ENCODE assay signal across 26 cellular contexts in the genomic region with DNA sequence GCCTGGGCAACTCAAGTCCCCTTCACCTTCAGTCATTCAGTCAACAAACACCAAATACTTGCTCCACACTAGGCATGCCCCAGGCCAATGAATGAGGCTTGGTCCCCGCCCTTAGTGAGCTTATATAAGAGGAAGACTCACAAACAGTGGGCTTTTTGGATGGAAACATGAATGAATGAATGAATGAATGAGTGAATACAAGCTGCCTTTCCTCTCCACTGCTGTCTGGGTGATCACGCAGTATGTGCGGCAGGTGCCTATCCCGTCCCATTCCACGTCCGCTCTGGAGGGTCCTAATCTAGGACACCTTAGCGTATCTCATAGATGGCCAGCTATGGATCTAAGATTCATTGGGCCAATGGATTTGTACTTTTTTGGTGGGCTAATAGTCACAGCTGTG. TPM values are rescaled to one million over a fixed set of nuclear protein-coding genes. Genes with fewer than 3 reads are reported as not detected.
DNase-seq lines count a peak whose midpoint lies in the region; ATAC-seq, FAIRE-seq and TF ChIP-seq lines count a peak whose summit lies in the region.
"Had no signal": no experiment of that assay in that cellular context is flagged by ENCODE, and none has a peak within 500 bp of the region (broad histone marks: within the 10 kb centered on the region; RNA-seq: fewer than 3 reads in every experiment).

No MANE protein-coding gene starts in this region.

- CTCF ChIA-PET in IMR-90 (lab: Yijun Ruan, JAX) (no interaction called here), Panc1 (lab: Charles Lee) (no interaction called here), H1 (lab: Charles Lee; ENCODE audit: partially characterized antibody) (no interaction called here)

- H2AK5ac ChIP-seq in IMR-90 (ENCODE audit: low read depth, low read length): peak overlapping the region; percentile 3; the same call in 1 of the 2 replicates
- H2AK5ac ChIP-seq in H1 (ENCODE audit: low read depth, low read length): no peak overlapping the region

- no peak overlapping the region for H3K14ac ChIP-seq in IMR-90 (replicated peaks; ENCODE audit: low read depth, low read length)
- H3K14ac ChIP-seq in H1 (ENCODE audit: insufficient read length): no peak overlapping the region

- TF ChIP-seq CTCF in IMR-90 (conservative IDR thresholded peaks at IDR 0.05; ENCODE audit: low read depth, low read length): no peak
- no peak for TF ChIP-seq CTCF in Panc1 (IDR thresholded peaks at IDR 0.05)
- TF ChIP-seq CTCF in H1 (IDR thresholded peaks at IDR 0.05; ENCODE audit: control extremely low read depth in 1 of 3, insufficient read depth in 1 of 3, low read depth in 1 of 3, low read length in 3 of 3): no peak
- TF ChIP-seq CTCF in gastrocnemius medialis (IDR thresholded peaks at IDR 0.05 in 4 of 5, conservative IDR thresholded peaks at IDR 0.05 in 1 of 5): no peak
- TF ChIP-seq CTCF in progenitor cell of endocrine pancreas (IDR thresholded peaks at IDR 0.05; ENCODE audit: unreplicated experiment): no peak

- no peaks in the 10 kb centered on the region for H3K36me3 Mint-ChIP-seq in progenitor cell of endocrine pancreas (ENCODE audit: insufficient read depth)
- no peaks in the 10 kb centered on the region for H3K36me3 Mint-ChIP-seq in stimulated activated effector memory CD8-positive, alpha-beta T cell treated with anti-CD3 and anti-CD28 coated beads, Interleukin-12 subunit alpha, Interleukin-12 subunit beta, amount 100 ng/mL, for 72 hours
- H3K36me3 Mint-ChIP-seq: CD14-positive monocyte; CD8-positive, alpha-beta memory T cell had no signal

- intact Hi-C loops in IMR-90 (cut with micrococcal nuclease) (no loop called here), Panc1 (cut with micrococcal nuclease; ENCODE audit: unreplicated experiment) (no loop called here), gastrocnemius medialis (cut with DNase I; ENCODE audit: low total_unique reads) (no loop called here)

- H3K23me2 ChIP-seq in H1 (ENCODE audit: low read depth, low read length): no peaks in the 10 kb centered on the region

- no peak for FAIRE-seq in H1 (lab: Jason Lieb, UNC)
- FAIRE-seq: A549, D721Med, GM12891, GM18507 had no signal

- H3K4me3 ChIP-seq in IMR-90 (ENCODE audit: insufficient read depth, low read depth, low read length) (no peak overlapping the region), Panc1 (ENCODE audit: low read depth in 2 of 2, low read length in 2 of 2) (no peak overlapping the region), H1 (ENCODE audit: extremely low read depth in 1 of 4, insufficient read depth in 2 of 4, low read depth in 3 of 4, low read length in 4 of 4) (no peak overlapping the region), gastrocnemius medialis (no peak overlapping the region)
- H3K4me3 ChIP-seq: A549; BLaER1 treated with 17β-estradiol and CSF1 and Interleukin-3, amounts not matched to agents 10 nM and 100 nM had no signal

- dilution Hi-C loops in IMR-90 (cut with HindIII; ENCODE audit: low sequenced_read_pairs, unreplicated experiment): no loop called here

- H3K27ac Mint-ChIP-seq in progenitor cell of endocrine pancreas: no peak overlapping the region
- no peak overlapping the region for H3K27ac Mint-ChIP-seq in stimulated activated effector memory CD8-positive, alpha-beta T cell treated with anti-CD3 and anti-CD28 coated beads, Interleukin-12 subunit alpha, Interleukin-12 subunit beta, amount 100 ng/mL, for 72 hours
- H3K27ac Mint-ChIP-seq: CD4-positive, alpha-beta T cell; CD8-positive, alpha-beta memory T cell had no signal

- H2AK9ac ChIP-seq in IMR-90 (replicated peaks; ENCODE audit: low read depth, low read length, poor library complexity): no peak overlapping the region

- H3K9me1 ChIP-seq in IMR-90 (ENCODE audit: insufficient read depth, low read length): 0 out of 2 replicates have a peak, but pooled peaks cover 3% of the 10 kb centered on the region

- no peak overlapping the region for H2AFZ ChIP-seq in IMR-90 (replicated peaks; ENCODE audit: low read length, poor library complexity)
- no peak overlapping the region for H2AFZ ChIP-seq in H1 (ENCODE audit: low read length)

- no peak overlapping the region for H2BK12ac ChIP-seq in H1 (ENCODE audit: low read depth, low read length)

- no peak overlapping the region for H4K8ac ChIP-seq in IMR-90 (ENCODE audit: low read depth in 2 of 2, low read length in 2 of 2)
- no peak overlapping the region for H4K8ac ChIP-seq in H1 (ENCODE audit: extremely low read depth, insufficient read depth, low read length)

- no peaks in the 10 kb centered on the region for H3K79me2 ChIP-seq in H1 (ENCODE audit: control insufficient read depth in 1 of 2, insufficient read depth in 2 of 2, low read length in 2 of 2)

- H3K56ac ChIP-seq in IMR-90 (ENCODE audit: extremely low read depth, insufficient read depth, low read length) (no peak overlapping the region), H1 (replicated peaks; ENCODE audit: insufficient read length, low read depth, low read length) (no peak overlapping the region)

- H3K9me3 ChIP-seq in IMR-90 (ENCODE audit: control insufficient read depth, insufficient read depth, low read length) (peaks cover 2% of the 10 kb centered on the region; the same call in 1 of the 2 replicates), Panc1 (ENCODE audit: control insufficient read depth, insufficient read depth, low read depth, low read length) (no peaks in the 10 kb centered on the region), H1 (ENCODE audit: insufficient read depth in 2 of 2, low read depth in 1 of 2, low read length in 1 of 2) (no peaks in the 10 kb centered on the region), gastrocnemius medialis (no peaks in the 10 kb centered on the region)
- H3K9me3 ChIP-seq: A549, BE2C had no signal

- TF ChIP-seq EP300 in H1 (IDR thresholded peaks at IDR 0.05; ENCODE audit: borderline replicate concordance in 1 of 2, low read depth in 2 of 2, low read length in 2 of 2): no peak

- H3K4me1 ChIP-seq in IMR-90 (ENCODE audit: control insufficient read depth, insufficient read depth, low read length) (peaks cover 4% of the 10 kb centered on the region), Panc1 (ENCODE audit: control insufficient read depth, insufficient read depth, low read length) (peaks cover 31% of the 10 kb centered on the region), H1 (replicated peaks in 1 of 4; ENCODE audit: control insufficient read depth in 3 of 4, insufficient read depth in 4 of 4, low read length in 3 of 4) (no peaks in the 10 kb centered on the region), gastrocnemius medialis (peaks cover 17% of the 10 kb centered on the region in 2 donors)
- H3K4me1 ChIP-seq: BE2C had no signal

- H3K4me1 Mint-ChIP-seq in progenitor cell of endocrine pancreas (ENCODE audit: low read depth): peaks cover 5% of the 10 kb centered on the region
- H3K4me1 Mint-ChIP-seq in stimulated activated effector memory CD8-positive, alpha-beta T cell treated with anti-CD3 and anti-CD28 coated beads, Interleukin-12 subunit alpha, Interleukin-12 subunit beta, amount 100 ng/mL, for 72 hours: no peaks in the 10 kb centered on the region
- H3K4me1 Mint-ChIP-seq: CD8-positive, alpha-beta memory T cell had no signal

- POLR2A ChIA-PET in IMR-90 (lab: Charles Lee; ENCODE audit: unreplicated experiment) (interaction anchor here (0.6 kb wide), 1 partner anchor 20 kb away, joined by 5 read pairs; a partner anchor contains a TSS), Panc1 (lab: Charles Lee) (interaction anchor here (0.6 kb wide), 1 partner anchor 23 kb away, joined by 4 read pairs; no protein-coding TSS in a partner anchor), H1 (lab: Charles Lee; ENCODE audit: partially characterized antibody) (interaction anchor here (2.0 to 2.6 kb wide), 2 partner anchors 10 to 20 kb away, joined by 5 to 9 read pairs; a partner anchor contains a TSS)

- no TSS peak for BruUV-seq in IMR-90 (replicated peaks; lab: Mats Ljungman, UMichigan)
- BruUV-seq in Panc1 (replicated peaks; lab: Mats Ljungman, UMichigan): no TSS peak

- H4K91ac ChIP-seq in IMR-90 (ENCODE audit: insufficient read depth, low read depth, low read length) (no peak overlapping the region), H1 (replicated peaks; ENCODE audit: insufficient read length, low read length) (no peak overlapping the region)

- TF ChIP-seq RAD21 in IMR-90 (IDR thresholded peaks at IDR 0.05; ENCODE audit: low read length): no peak
- no peak for TF ChIP-seq RAD21 in H1 (IDR thresholded peaks at IDR 0.05 in 1 of 2, conservative IDR thresholded peaks at IDR 0.05 in 1 of 2; ENCODE audit: low read depth in 2 of 2, low read length in 2 of 2)

- ATAC-seq in IMR-90 (ENCODE audit: low read depth) (no peak), Panc1 (no peak), gastrocnemius medialis (no peak)
- ATAC-seq in stimulated activated effector memory CD8-positive, alpha-beta T cell treated with anti-CD3 and anti-CD28 coated beads, Interleukin-12 subunit alpha, Interleukin-12 subunit beta, amount 100 ng/mL, for 72 hours: no peak
- ATAC-seq: A549 had no signal

- no peak overlapping the region for H2BK15ac ChIP-seq in IMR-90 (ENCODE audit: low read depth, low read length)
- H2BK15ac ChIP-seq in H1 (ENCODE audit: low read length): no peak overlapping the region

- WGBS in IMR-90 (ENCODE audit: extremely low coverage in 2 of 2, insufficient read length in 1 of 2), 2 experiments: no CpG with 5 or more reads among the region's 7 CpGs
- WGBS in H1 (ENCODE audit: extremely low coverage in 1 of 2, insufficient coverage in 1 of 2, insufficient read length in 1 of 2, insufficient replicate concordance in 2 of 2, low coverage in 1 of 2, low lambda C conversion rate in 2 of 2, missing lambda C conversion rate in 1 of 2), 2 experiments: 94% methylated on average over 7 of the region's 7 CpGs; no CpG with 5 or more reads in 1 of the 2 experiments

- H3K9ac ChIP-seq in IMR-90 (ENCODE audit: low read depth, low read length) (no peak overlapping the region), H1 (replicated peaks in 1 of 4; ENCODE audit: extremely low read depth in 1 of 4, low read depth in 3 of 4, low read length in 3 of 4) (no peak overlapping the region)

- TF ChIP-seq POLR2A in IMR-90 (IDR thresholded peaks at IDR 0.05; ENCODE audit: low read depth, low read length): no peak
- no peak for TF ChIP-seq POLR2A in H1 (IDR thresholded peaks at IDR 0.05; ENCODE audit: control extremely low read depth in 1 of 2, low read depth in 2 of 2, low read length in 2 of 2)
- TF ChIP-seq POLR2A in gastrocnemius medialis (IDR thresholded peaks at IDR 0.05): no peak

- no peaks in the 10 kb centered on the region for H3K36me3 ChIP-seq in IMR-90 (ENCODE audit: control insufficient read depth, insufficient read depth, low read length)
- no peaks in the 10 kb centered on the region for H3K36me3 ChIP-seq in Panc1 (ENCODE audit: control insufficient read depth, insufficient read depth, low read length)
- no peaks in the 10 kb centered on the region for H3K36me3 ChIP-seq in H1 (ENCODE audit: control insufficient read depth in 2 of 4, insufficient read depth in 4 of 4, low read length in 3 of 4)
- no peaks in the 10 kb centered on the region for H3K36me3 ChIP-seq in gastrocnemius medialis
- H3K36me3 ChIP-seq: BE2C; BLaER1 treated with 17β-estradiol and CSF1 and Interleukin-3, amounts not matched to agents 10 nM and 100 nM had no signal

- H3K23ac ChIP-seq in IMR-90 (ENCODE audit: low read depth, low read length): no peak overlapping the region
- H3K23ac ChIP-seq in H1 (ENCODE audit: insufficient read length): no peak overlapping the region

- H3K27me3 Mint-ChIP-seq in progenitor cell of endocrine pancreas: no peaks in the 10 kb centered on the region
- H3K27me3 Mint-ChIP-seq: CD4-positive, alpha-beta T cell had no signal

- no peak overlapping the region for H3K4ac ChIP-seq in IMR-90 (ENCODE audit: low read depth, low read length)
- H3K4ac ChIP-seq in H1 (replicated peaks; ENCODE audit: insufficient read length, low read depth, low read length): no peak overlapping the region

- H4K20me1 ChIP-seq in IMR-90 (ENCODE audit: insufficient read depth, low read length) (no peaks in the 10 kb centered on the region), H1 (replicated peaks in 1 of 2; ENCODE audit: control insufficient read depth in 1 of 2, insufficient read depth in 2 of 2, low read length in 2 of 2) (no peaks in the 10 kb centered on the region)
- H4K20me1 ChIP-seq: BLaER1 treated with 17β-estradiol and CSF1 and Interleukin-3, amounts not matched to agents 10 nM and 100 nM had no signal

- no peaks in the 10 kb centered on the region for H3K9me3 Mint-ChIP-seq in progenitor cell of endocrine pancreas (ENCODE audit: low read depth)
- H3K9me3 Mint-ChIP-seq in stimulated activated effector memory CD8-positive, alpha-beta T cell treated with anti-CD3 and anti-CD28 coated beads, Interleukin-12 subunit alpha, Interleukin-12 subunit beta, amount 100 ng/mL, for 72 hours: no peaks in the 10 kb centered on the region
- H3K9me3 Mint-ChIP-seq: CD14-positive monocyte; CD4-positive, alpha-beta T cell; CD8-positive, alpha-beta memory T cell had no signal

- no peaks in the 10 kb centered on the region for H3K27me3 ChIP-seq in IMR-90 (ENCODE audit: control insufficient read depth, insufficient read depth, low read length)
- no peaks in the 10 kb centered on the region for H3K27me3 ChIP-seq in Panc1 (ENCODE audit: control insufficient read depth, insufficient read depth, low read length)
- H3K27me3 ChIP-seq in H1 (replicated peaks in 1 of 4; ENCODE audit: control insufficient read depth in 3 of 4, extremely low read depth in 1 of 4, insufficient read depth in 3 of 4, low read length in 3 of 4): no peaks in the 10 kb centered on the region
- H3K27me3 ChIP-seq in gastrocnemius medialis: no peaks in the 10 kb centered on the region
- H3K27me3 ChIP-seq: BE2C had no signal

- in situ Hi-C loops in IMR-90 (cut with MboI; ENCODE audit: low sequenced_read_pairs): no loop called here
- in situ Hi-C loops in Panc1 (cut with HindIII; ENCODE audit: low pct_unique_long_range_greater_than_20kb, low sequenced_read_pairs): no loop called here
- in situ Hi-C loops in gastrocnemius medialis (cut with MboI; ENCODE audit: low sequenced_read_pairs in 4 of 4): no loop called here

- DNase-seq in IMR-90 (no peak), Panc1 (ENCODE audit: low read depth, low spot score) (no peak), H1 (ENCODE audit: low read depth in 1 of 2, low spot score in 2 of 2) (no peak), gastrocnemius medialis (no peak), progenitor cell of endocrine pancreas (ENCODE audit: low spot score, unreplicated experiment) (no peak), kidney glomerular epithelial cell (lab: John Stamatoyannopoulos, UW) (no peak)
- DNase-seq in stimulated activated effector memory CD8-positive, alpha-beta T cell treated with anti-CD3 and anti-CD28 coated beads, Interleukin-12 subunit alpha, Interleukin-12 subunit beta, amount 100 ng/mL, for 72 hours (ENCODE audit: low spot score in 2 of 2): no peak
- DNase-seq: 8988T; ACHN; AML-193; BE2C; CD4-positive, alpha-beta T cell; CD8-positive, alpha-beta memory T cell; DMS 273 treated with DMSO at 0.1 percent for 48 hours; DMS79; EL; GDM1; GOT3; H7; HCEC 1CT had no signal

- H3K4me3 Mint-ChIP-seq in progenitor cell of endocrine pancreas (ENCODE audit: low read depth): no peak overlapping the region
- no peak overlapping the region for H3K4me3 Mint-ChIP-seq in stimulated activated effector memory CD8-positive, alpha-beta T cell treated with anti-CD3 and anti-CD28 coated beads, Interleukin-12 subunit alpha, Interleukin-12 subunit beta, amount 100 ng/mL, for 72 hours
- H3K4me3 Mint-ChIP-seq: CD14-positive monocyte; CD4-positive, alpha-beta T cell; CD8-positive, alpha-beta memory T cell had no signal

- no peak overlapping the region for H3K27ac ChIP-seq in IMR-90 (ENCODE audit: insufficient read depth, low read length)
- H3K27ac ChIP-seq in Panc1 (ENCODE audit: low read length): peak overlapping the region; percentile 87
- no peak overlapping the region for H3K27ac ChIP-seq in H1 (ENCODE audit: low read depth, low read length)
- peak overlapping the region; percentile 49 to 94 (median 90) for H3K27ac ChIP-seq in gastrocnemius medialis

- H2BK5ac ChIP-seq in IMR-90 (ENCODE audit: low read depth, low read length, poor library complexity, severe bottlenecking) (no peak overlapping the region), H1 (ENCODE audit: low read depth, low read length) (no peak overlapping the region)

- H3K4me2 ChIP-seq in IMR-90 (ENCODE audit: low read depth, low read length): no peak overlapping the region
- H3K4me2 ChIP-seq in H1 (ENCODE audit: insufficient read depth in 1 of 2, low read depth in 2 of 2, low read length in 2 of 2): no peak overlapping the region
- H3K4me2 ChIP-seq: A549 had no signal

- H3K18ac ChIP-seq in IMR-90 (ENCODE audit: low read depth, low read length) (no peak overlapping the region), H1 (ENCODE audit: extremely low read depth, low read length) (no peak overlapping the region)

- no peak overlapping the region for H2BK120ac ChIP-seq in IMR-90 (ENCODE audit: low read depth, low read length)
- H2BK120ac ChIP-seq in H1 (replicated peaks; ENCODE audit: low read depth, low read length): no peak overlapping the region

- H4K5ac ChIP-seq in IMR-90 (ENCODE audit: low read depth, low read length) (no peak overlapping the region), H1 (ENCODE audit: insufficient read length, low read depth, low read length) (no peak overlapping the region)

- H2BK20ac ChIP-seq in IMR-90 (ENCODE audit: low read depth, low read length) (no peak overlapping the region), H1 (ENCODE audit: low read length) (peak overlapping the region; percentile 95; the same call in 1 of the 2 replicates)

- no peaks in the 10 kb centered on the region for H3K79me1 ChIP-seq in IMR-90 (ENCODE audit: low read depth in 1 of 2, low read length in 2 of 2)
- no peaks in the 10 kb centered on the region for H3K79me1 ChIP-seq in H1 (ENCODE audit: low read depth, low read length)

RNA-seq across cellular contexts. Expression of a gene that starts 19.8 kb away (rescaled TPM):
- total RNA-seq in IMR-90 (2012; rRNA removed) (46.4 and 66.7 TPM in 2 replicates), Panc1 (2021; ENCODE audit: unreplicated experiment) (305 TPM), gastrocnemius medialis (100 to 1,000 TPM in 2 of 4 donors, 10 to 100 TPM in 2; 50.8 to 125 (median 104) TPM), progenitor cell of endocrine pancreas (605 and 607 TPM in 2 replicates)
- polyA plus RNA-seq in IMR-90 (2012; rRNA removed) (78.3 and 88.8 TPM in 2 replicates), H1 (2011; rRNA removed) (46.7 and 100 TPM in 2 replicates)
- 18.4 and 23.4 TPM in 2 replicates for polyA plus RNA-seq in IMR-90 (2012; cell fraction: cytosol; rRNA removed)
- polyA plus RNA-seq in IMR-90 (2012; cell fraction: nucleus; rRNA removed; ENCODE audit: low replicate concordance): 131 and 548 TPM in 2 replicates
- polyA plus RNA-seq in Panc1 (2012; ENCODE audit: insufficient read length): 194 TPM
- total RNA-seq in H1 (2021; fragmentation: NEBNext Ultra II Directional; extraction: Animal tissue kit (Norgen Biotek cat#: 25700)): 311 and 316 TPM in 2 replicates
- 97.4 TPM for polyA plus RNA-seq in H1 (2011; cell fraction: cytosol; rRNA removed)
- polyA plus RNA-seq in H1 (2011; cell fraction: nucleus; rRNA removed): 157 TPM
- polyA plus RNA-seq in H1 (2012, experiment 1 of 2): 115 to 199 TPM (median 139 TPM) in 4 replicates
- 16.4 TPM for polyA plus RNA-seq in H1 (2012, experiment 2 of 2)
- 244 TPM for polyA plus RNA-seq in H1 (2013, experiment 1 of 2)
- 229 TPM for polyA plus RNA-seq in H1 (2013, experiment 2 of 2)
- polyA minus RNA-seq in H1 (2011; rRNA and poly(A)+ RNA removed): 77.3 and 91.8 TPM in 2 replicates
- polyA minus RNA-seq in H1 (2011; cell fraction: cytosol; rRNA and poly(A)+ RNA removed): 88.3 TPM
- 212 TPM for polyA minus RNA-seq in H1 (2011; cell fraction: nucleus; rRNA and poly(A)+ RNA removed)

Comparison
In these comparisons a context has a peak if more than half of its experiments do, and no peak if none do; other contexts are left out.
1. H3K27ac ChIP-seq: peak in Panc1 (single experiment) and gastrocnemius medialis (4 of 4); none in IMR-90 (single experiment) and H1 (single experiment).